Comparison of ENCODE assay signal across 1 cellular context in the genomic region with DNA sequence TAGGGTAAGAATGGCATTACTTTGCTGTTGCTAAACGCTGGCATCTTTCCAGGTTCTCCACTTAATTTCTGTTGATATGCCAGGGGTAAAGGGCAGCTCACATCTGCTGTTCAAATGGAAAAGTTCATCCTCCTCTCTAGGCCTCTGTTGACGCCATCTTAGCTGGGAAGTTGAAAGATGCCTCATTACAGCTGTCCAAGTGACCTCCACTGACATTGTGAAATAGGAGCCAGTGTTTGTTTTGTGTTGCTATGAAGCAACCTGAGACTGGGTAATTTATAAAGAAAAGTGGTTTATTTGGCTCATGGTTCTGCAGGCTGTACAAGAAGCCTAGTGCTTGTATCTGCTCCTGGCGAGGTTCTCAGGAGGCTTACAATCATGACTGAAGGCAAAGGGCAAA.
TF ChIP-seq lines count a peak whose summit lies in the region.

No MANE protein-coding gene starts in this region.

TF ChIP-seq in HepG2, 621 proteins besides CTCF, POLR2A, EP300 and RAD21 (continues in another document):
- TF ChIP-seq YEATS2 (CRISPR knock-in tag; IDR thresholded peaks at IDR 0.05; ENCODE audit: borderline replicate concordance) (peak; percentile 71; the same call in 1 of the 2 replicates), ZNF343 (CRISPR knock-in tag; IDR thresholded peaks at IDR 0.05) (no peak), GABPB1 (CRISPR knock-in tag; IDR thresholded peaks at IDR 0.05) (no peak; the same call in 1 of the 2 replicates), PRPF4 (IDR thresholded peaks at IDR 0.05; ENCODE audit: low read depth, low read length, poor library complexity, severe bottlenecking) (no peak), ZNF232 (CRISPR knock-in tag; IDR thresholded peaks at IDR 0.05; ENCODE audit: borderline replicate concordance) (no peak), ZNF776 (CRISPR knock-in tag; IDR thresholded peaks at IDR 0.05) (no peak), MIXL1 (CRISPR knock-in tag; IDR thresholded peaks at IDR 0.05) (peak; percentile 82), RCOR2 (CRISPR knock-in tag; IDR thresholded peaks at IDR 0.05) (no peak), SAP130 (CRISPR knock-in tag; IDR thresholded peaks at IDR 0.05; ENCODE audit: low read depth) (peak; percentile 75), JUNB (CRISPR knock-in tag; IDR thresholded peaks at IDR 0.05; ENCODE audit: borderline replicate concordance) (no peak), KDM4B (CRISPR knock-in tag; IDR thresholded peaks at IDR 0.05) (no peak), ZBTB21 (CRISPR knock-in tag; IDR thresholded peaks at IDR 0.05) (peak; percentile 53; the same call in 1 of the 2 replicates), MIER3 (CRISPR knock-in tag; IDR thresholded peaks at IDR 0.05; ENCODE audit: borderline replicate concordance) (peak; percentile 87), ZNF709 (CRISPR knock-in tag; IDR thresholded peaks at IDR 0.05) (no peak), FOXO1 (CRISPR knock-in tag; IDR thresholded peaks at IDR 0.05) (peak; percentile 64), NAIF1 (CRISPR knock-in tag; IDR thresholded peaks at IDR 0.05; ENCODE audit: borderline replicate concordance) (no peak), LCORL (IDR thresholded peaks at IDR 0.05) (no peak), LCORL (CRISPR knock-in tag; IDR thresholded peaks at IDR 0.05) (no peak)
- TF ChIP-seq, protein P1, sequence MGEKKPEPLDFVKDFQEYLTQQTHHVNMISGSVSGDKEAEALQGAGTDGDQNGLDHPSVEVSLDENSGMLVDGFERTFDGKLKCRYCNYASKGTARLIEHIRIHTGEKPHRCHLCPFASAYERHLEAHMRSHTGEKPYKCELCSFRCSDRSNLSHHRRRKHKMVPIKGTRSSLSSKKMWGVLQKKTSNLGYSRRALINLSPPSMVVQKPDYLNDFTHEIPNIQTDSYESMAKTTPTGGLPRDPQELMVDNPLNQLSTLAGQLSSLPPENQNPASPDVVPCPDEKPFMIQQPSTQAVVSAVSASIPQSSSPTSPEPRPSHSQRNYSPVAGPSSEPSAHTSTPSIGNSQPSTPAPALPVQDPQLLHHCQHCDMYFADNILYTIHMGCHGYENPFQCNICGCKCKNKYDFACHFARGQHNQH (CRISPR knock-in tag; IDR thresholded peaks at IDR 0.05): no peak
- TF ChIP-seq, protein P2, sequence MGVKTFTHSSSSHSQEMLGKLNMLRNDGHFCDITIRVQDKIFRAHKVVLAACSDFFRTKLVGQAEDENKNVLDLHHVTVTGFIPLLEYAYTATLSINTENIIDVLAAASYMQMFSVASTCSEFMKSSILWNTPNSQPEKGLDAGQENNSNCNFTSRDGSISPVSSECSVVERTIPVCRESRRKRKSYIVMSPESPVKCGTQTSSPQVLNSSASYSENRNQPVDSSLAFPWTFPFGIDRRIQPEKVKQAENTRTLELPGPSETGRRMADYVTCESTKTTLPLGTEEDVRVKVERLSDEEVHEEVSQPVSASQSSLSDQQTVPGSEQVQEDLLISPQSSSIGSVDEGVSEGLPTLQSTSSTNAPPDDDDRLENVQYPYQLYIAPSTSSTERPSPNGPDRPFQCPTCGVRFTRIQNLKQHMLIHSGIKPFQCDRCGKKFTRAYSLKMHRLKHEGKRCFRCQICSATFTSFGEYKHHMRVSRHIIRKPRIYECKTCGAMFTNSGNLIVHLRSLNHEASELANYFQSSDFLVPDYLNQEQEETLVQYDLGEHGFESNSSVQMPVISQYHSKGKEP (CRISPR knock-in tag; IDR thresholded peaks at IDR 0.05): no peak
- TF ChIP-seq, protein P3, sequence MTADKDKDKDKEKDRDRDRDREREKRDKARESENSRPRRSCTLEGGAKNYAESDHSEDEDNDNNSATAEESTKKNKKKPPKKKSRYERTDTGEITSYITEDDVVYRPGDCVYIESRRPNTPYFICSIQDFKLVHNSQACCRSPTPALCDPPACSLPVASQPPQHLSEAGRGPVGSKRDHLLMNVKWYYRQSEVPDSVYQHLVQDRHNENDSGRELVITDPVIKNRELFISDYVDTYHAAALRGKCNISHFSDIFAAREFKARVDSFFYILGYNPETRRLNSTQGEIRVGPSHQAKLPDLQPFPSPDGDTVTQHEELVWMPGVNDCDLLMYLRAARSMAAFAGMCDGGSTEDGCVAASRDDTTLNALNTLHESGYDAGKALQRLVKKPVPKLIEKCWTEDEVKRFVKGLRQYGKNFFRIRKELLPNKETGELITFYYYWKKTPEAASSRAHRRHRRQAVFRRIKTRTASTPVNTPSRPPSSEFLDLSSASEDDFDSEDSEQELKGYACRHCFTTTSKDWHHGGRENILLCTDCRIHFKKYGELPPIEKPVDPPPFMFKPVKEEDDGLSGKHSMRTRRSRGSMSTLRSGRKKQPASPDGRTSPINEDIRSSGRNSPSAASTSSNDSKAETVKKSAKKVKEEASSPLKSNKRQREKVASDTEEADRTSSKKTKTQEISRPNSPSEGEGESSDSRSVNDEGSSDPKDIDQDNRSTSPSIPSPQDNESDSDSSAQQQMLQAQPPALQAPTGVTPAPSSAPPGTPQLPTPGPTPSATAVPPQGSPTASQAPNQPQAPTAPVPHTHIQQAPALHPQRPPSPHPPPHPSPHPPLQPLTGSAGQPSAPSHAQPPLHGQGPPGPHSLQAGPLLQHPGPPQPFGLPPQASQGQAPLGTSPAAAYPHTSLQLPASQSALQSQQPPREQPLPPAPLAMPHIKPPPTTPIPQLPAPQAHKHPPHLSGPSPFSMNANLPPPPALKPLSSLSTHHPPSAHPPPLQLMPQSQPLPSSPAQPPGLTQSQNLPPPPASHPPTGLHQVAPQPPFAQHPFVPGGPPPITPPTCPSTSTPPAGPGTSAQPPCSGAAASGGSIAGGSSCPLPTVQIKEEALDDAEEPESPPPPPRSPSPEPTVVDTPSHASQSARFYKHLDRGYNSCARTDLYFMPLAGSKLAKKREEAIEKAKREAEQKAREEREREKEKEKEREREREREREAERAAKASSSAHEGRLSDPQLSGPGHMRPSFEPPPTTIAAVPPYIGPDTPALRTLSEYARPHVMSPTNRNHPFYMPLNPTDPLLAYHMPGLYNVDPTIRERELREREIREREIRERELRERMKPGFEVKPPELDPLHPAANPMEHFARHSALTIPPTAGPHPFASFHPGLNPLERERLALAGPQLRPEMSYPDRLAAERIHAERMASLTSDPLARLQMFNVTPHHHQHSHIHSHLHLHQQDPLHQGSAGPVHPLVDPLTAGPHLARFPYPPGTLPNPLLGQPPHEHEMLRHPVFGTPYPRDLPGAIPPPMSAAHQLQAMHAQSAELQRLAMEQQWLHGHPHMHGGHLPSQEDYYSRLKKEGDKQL (CRISPR knock-in tag; IDR thresholded peaks at IDR 0.05; ENCODE audit: low read depth): no peak
- TF ChIP-seq, protein P4, sequence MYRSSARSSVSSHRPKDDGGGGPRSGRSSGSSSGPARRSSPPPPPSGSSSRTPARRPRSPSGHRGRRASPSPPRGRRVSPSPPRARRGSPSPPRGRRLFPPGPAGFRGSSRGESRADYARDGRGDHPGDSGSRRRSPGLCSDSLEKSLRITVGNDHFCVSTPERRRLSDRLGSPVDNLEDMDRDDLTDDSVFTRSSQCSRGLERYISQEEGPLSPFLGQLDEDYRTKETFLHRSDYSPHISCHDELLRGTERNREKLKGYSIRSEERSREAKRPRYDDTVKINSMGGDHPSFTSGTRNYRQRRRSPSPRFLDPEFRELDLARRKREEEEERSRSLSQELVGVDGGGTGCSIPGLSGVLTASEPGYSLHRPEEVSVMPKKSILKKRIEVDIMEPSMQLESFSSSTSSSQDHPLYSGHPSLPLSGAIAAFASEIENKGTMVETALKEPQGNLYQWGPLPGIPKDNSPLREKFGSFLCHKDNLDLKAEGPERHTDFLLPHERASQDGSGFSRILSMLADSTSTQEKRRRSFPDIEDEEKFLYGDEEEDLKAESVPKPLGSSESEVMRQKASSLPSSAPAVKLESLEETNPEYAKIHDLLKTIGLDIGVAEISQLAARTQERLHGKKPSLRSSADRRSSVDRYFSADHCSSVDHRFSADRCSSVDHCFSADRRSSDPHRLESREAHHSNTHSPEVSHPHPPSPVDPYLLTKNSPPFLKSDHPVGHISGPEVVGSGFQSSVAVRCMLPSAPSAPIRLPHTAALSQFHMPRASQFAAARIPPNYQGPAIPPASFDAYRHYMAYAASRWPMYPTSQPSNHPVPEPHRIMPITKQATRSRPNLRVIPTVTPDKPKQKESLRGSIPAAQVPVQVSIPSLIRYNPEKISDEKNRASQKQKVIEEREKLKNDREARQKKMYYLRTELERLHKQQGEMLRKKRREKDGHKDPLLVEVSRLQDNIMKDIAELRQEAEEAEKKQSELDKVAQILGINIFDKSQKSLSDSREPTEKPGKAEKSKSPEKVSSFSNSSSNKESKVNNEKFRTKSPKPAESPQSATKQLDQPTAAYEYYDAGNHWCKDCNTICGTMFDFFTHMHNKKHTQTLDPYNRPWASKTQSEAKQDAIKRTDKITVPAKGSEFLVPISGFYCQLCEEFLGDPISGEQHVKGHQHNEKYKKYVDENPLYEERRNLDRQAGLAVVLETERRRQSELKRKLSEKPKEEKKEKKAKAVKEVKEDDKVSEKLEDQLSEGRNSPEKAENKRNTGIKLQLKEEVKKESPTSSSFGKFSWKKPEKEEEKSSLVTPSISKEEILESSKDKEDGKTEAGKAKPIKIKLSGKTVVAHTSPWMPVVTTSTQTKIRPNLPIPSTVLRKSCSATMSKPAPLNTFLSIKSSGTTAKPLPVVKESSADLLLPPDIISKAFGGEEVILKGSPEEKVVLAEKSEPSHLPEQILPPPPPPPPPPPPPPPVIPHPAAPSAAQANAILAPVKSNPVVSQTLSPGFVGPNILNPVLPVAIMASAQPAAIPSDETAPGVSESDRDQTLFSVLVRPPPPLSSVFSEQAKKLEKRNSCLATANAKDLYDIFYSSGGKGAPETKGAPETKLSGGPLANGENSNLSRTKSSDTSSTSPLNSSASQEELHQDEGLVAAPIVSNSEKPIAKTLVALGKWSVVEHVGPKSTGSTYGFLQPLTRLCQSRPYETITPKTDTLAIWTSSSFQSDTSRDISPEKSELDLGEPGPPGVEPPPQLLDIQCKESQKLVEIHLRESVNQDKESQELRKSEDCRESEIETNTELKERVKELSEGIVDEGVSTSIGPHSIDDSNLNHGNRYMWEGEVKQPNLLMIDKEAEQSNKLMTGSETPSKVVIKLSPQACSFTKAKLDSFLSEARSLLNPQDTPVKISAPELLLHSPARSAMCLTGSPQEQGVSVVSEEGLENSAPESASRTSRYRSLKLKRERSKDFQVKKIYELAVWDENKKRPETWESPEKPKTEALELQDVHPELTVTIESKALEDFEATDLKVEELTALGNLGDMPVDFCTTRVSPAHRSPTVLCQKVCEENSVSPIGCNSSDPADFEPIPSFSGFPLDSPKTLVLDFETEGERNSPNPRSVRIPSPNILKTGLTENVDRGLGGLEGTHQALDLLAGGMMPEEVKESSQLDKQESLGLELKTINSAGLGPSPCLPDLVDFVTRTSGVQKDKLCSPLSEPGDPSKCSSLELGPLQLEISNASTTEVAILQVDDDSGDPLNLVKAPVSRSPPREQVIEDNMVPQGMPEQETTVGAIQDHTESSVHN (CRISPR knock-in tag; IDR thresholded peaks at IDR 0.05): no peak
- TF ChIP-seq, protein P5, sequence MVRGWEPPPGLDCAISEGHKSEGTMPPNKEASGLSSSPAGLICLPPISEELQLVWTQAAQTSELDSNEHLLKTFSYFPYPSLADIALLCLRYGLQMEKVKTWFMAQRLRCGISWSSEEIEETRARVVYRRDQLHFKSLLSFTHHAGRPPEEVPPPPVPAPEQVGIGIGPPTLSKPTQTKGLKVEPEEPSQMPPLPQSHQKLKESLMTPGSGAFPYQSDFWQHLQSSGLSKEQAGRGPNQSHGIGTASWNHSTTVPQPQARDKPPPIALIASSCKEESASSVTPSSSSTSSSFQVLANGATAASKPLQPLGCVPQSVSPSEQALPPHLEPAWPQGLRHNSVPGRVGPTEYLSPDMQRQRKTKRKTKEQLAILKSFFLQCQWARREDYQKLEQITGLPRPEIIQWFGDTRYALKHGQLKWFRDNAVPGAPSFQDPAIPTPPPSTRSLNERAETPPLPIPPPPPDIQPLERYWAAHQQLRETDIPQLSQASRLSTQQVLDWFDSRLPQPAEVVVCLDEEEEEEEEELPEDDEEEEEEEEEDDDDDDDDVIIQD (CRISPR knock-in tag; IDR thresholded peaks at IDR 0.05; ENCODE audit: low read depth): 0 out of 2 replicates have a peak, but pooled peaks have one; percentile 55
- TF ChIP-seq, protein P6, sequence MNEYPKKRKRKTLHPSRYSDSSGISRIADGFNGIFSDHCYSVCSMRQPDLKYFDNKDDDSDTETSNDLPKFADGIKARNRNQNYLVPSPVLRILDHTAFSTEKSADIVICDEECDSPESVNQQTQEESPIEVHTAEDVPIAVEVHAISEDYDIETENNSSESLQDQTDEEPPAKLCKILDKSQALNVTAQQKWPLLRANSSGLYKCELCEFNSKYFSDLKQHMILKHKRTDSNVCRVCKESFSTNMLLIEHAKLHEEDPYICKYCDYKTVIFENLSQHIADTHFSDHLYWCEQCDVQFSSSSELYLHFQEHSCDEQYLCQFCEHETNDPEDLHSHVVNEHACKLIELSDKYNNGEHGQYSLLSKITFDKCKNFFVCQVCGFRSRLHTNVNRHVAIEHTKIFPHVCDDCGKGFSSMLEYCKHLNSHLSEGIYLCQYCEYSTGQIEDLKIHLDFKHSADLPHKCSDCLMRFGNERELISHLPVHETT (CRISPR knock-in tag; conservative IDR thresholded peaks at IDR 0.05): 0 out of 2 replicates have a peak, but pooled peaks have one; percentile 37
- TF ChIP-seq, protein P7, sequence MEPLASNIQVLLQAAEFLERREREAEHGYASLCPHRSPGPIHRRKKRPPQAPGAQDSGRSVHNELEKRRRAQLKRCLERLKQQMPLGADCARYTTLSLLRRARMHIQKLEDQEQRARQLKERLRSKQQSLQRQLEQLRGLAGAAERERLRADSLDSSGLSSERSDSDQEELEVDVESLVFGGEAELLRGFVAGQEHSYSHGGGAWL (CRISPR knock-in tag; IDR thresholded peaks at IDR 0.05): no peak
- TF ChIP-seq, protein P8, sequence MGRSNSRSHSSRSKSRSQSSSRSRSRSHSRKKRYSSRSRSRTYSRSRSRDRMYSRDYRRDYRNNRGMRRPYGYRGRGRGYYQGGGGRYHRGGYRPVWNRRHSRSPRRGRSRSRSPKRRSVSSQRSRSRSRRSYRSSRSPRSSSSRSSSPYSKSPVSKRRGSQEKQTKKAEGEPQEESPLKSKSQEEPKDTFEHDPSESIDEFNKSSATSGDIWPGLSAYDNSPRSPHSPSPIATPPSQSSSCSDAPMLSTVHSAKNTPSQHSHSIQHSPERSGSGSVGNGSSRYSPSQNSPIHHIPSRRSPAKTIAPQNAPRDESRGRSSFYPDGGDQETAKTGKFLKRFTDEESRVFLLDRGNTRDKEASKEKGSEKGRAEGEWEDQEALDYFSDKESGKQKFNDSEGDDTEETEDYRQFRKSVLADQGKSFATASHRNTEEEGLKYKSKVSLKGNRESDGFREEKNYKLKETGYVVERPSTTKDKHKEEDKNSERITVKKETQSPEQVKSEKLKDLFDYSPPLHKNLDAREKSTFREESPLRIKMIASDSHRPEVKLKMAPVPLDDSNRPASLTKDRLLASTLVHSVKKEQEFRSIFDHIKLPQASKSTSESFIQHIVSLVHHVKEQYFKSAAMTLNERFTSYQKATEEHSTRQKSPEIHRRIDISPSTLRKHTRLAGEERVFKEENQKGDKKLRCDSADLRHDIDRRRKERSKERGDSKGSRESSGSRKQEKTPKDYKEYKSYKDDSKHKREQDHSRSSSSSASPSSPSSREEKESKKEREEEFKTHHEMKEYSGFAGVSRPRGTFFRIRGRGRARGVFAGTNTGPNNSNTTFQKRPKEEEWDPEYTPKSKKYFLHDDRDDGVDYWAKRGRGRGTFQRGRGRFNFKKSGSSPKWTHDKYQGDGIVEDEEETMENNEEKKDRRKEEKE (IDR thresholded peaks at IDR 0.05): no peak
